In genomic region chr16:74226361-74226979, GRCh38 we compare ENCODE assay signal across 10 cellular contexts.
DNase-seq lines count a peak whose midpoint lies in the region; ATAC-seq and TF ChIP-seq lines count a peak whose summit lies in the region.
"Had no signal": no experiment of that assay in that cellular context is flagged by ENCODE, and none has a peak within 500 bp of the region (broad histone marks: within the 10 kb centered on the region; RNA-seq: fewer than 3 reads in every experiment).

No MANE protein-coding gene starts in this region.

- no peak overlapping the region for H3K4me3 ChIP-seq in fibroblast of pulmonary artery (replicated peaks; ENCODE audit: low read depth, low read length)
- no peak overlapping the region for H3K4me3 ChIP-seq in thoracic aorta
- H3K4me3 ChIP-seq: mucosa of descending colon had no signal

- no peaks in the 10 kb centered on the region for H3K9me3 Mint-ChIP-seq in CD4-positive, alpha-beta T cell
- H3K9me3 Mint-ChIP-seq: IgD-negative memory B cell had no signal

- H3K9me3 ChIP-seq in thoracic aorta: no peaks in the 10 kb centered on the region
- H3K9me3 ChIP-seq in CD4-positive, alpha-beta T cell (ENCODE audit: control insufficient read depth, low read length): no peaks in the 10 kb centered on the region
- H3K9me3 ChIP-seq: mucosa of descending colon had no signal

- POLR2A ChIA-PET in CD4-positive, alpha-beta T cell (lab: Charles Lee): no interaction called here

- no peak overlapping the region for H3K4me3 Mint-ChIP-seq in CD4-positive, alpha-beta T cell
- H3K4me3 Mint-ChIP-seq: IgD-negative memory B cell had no signal

- no peak for ATAC-seq in thoracic aorta (ENCODE audit: insufficient number of reproducible peaks, low FRiP score, low read depth)
- no peak for ATAC-seq in CD4-positive, alpha-beta T cell (ENCODE audit: poor library complexity)
- ATAC-seq: mucosa of descending colon had no signal

- no peak overlapping the region for H3K27ac ChIP-seq in thoracic aorta
- H3K27ac ChIP-seq in CD4-positive, alpha-beta T cell (ENCODE audit: low read depth, low read length): no peak overlapping the region

- peaks cover 7% of the 10 kb centered on the region for H3K27me3 Mint-ChIP-seq in CD4-positive, alpha-beta T cell
- H3K27me3 Mint-ChIP-seq: IgD-negative memory B cell had no signal

- H3K4me1 ChIP-seq in thoracic aorta (ENCODE audit: control insufficient read depth in 1 of 2, low read depth in 2 of 2): no peaks in the 10 kb centered on the region

- no peaks in the 10 kb centered on the region for H3K36me3 ChIP-seq in thoracic aorta

- CTCF ChIA-PET in CD4-positive, alpha-beta T cell (lab: Charles Lee): interaction anchor here (1.3 kb wide), 1 partner anchor 1394 kb away, joined by 3 read pairs; no protein-coding TSS in a partner anchor

- intact Hi-C loops in CD4-positive, alpha-beta T cell (cut with DNase I, micrococcal nuclease): no loop called here

- no peaks in the 10 kb centered on the region for H3K36me3 Mint-ChIP-seq in CD4-positive, alpha-beta T cell (ENCODE audit: low read depth)
- H3K36me3 Mint-ChIP-seq: IgD-negative memory B cell had no signal

- H3K4me1 Mint-ChIP-seq in CD4-positive, alpha-beta T cell (ENCODE audit: low read depth): no peaks in the 10 kb centered on the region
- H3K4me1 Mint-ChIP-seq: IgD-negative memory B cell had no signal

- no peak overlapping the region for H3K27ac Mint-ChIP-seq in CD4-positive, alpha-beta T cell
- H3K27ac Mint-ChIP-seq: IgD-negative memory B cell had no signal

- no peaks in the 10 kb centered on the region for H3K27me3 ChIP-seq in thoracic aorta (replicated peaks; ENCODE audit: insufficient read depth)
- H3K27me3 ChIP-seq in CD4-positive, alpha-beta T cell (ENCODE audit: control insufficient read depth, insufficient read depth, low read length): no peaks in the 10 kb centered on the region

- DNase-seq in SIG-M5 treated with dmso at 0.1 percent for 504 hours (lab: John Stamatoyannopoulos, UW; ENCODE audit: unreplicated experiment): peak; percentile 4
- DNase-seq in SIG-M5 (lab: John Stamatoyannopoulos, UW): no peak
- peak; percentile 5 for DNase-seq in NOMO-1 treated with dmso at 0.1 percent for 144 hours (lab: John Stamatoyannopoulos, UW; ENCODE audit: unreplicated experiment)
- peak; percentile 40 for DNase-seq in fibroblast of pulmonary artery (ENCODE audit: low read depth)
- DNase-seq in thoracic aorta (ENCODE audit: low spot score): no peak
- no peak for DNase-seq in activated T-cell treated with anti-CD3 and anti-CD28 coated beads, Interleukin-2, amount 50 U/mL, for 1 hour
- DNase-seq in CD4-positive, alpha-beta T cell: no peak
- no peak for DNase-seq in activated naive CD4-positive, alpha-beta T cell (lab: John Stamatoyannopoulos, UW)
- DNase-seq: mucosa of descending colon had no signal

- peak; percentile 55 for TF ChIP-seq CTCF in fibroblast of pulmonary artery (IDR thresholded peaks at IDR 0.05; ENCODE audit: low read length, missing control alignments)
- peak; percentile 23 for TF ChIP-seq CTCF in thoracic aorta (IDR thresholded peaks at IDR 0.05)
- no peak for TF ChIP-seq CTCF in CD4-positive, alpha-beta T cell (IDR thresholded peaks at IDR 0.05)

Comparison
In these comparisons a context has a peak if more than half of its experiments do, and no peak if none do; other contexts are left out.
1. DNase-seq: peak in SIG-M5 treated with dmso at 0.1 percent for 504 hours (single experiment), NOMO-1 treated with dmso at 0.1 percent for 144 hours (single experiment) and fibroblast of pulmonary artery (single experiment); none in SIG-M5 (single experiment), thoracic aorta (single experiment), activated T-cell treated with anti-CD3 and anti-CD28 coated beads, Interleukin-2, amount 50 U/mL, for 1 hour (single experiment), CD4-positive, alpha-beta T cell (0 of 10) and activated naive CD4-positive, alpha-beta T cell (0 of 4).